ENCODE assay signal across 9 cellular contexts in genomic region chrX:119870626-119871131, GRCh38. TPM values are rescaled to one million over a fixed set of nuclear protein-coding genes. Genes with fewer than 3 reads are reported as not detected.
DNase-seq lines count a peak whose midpoint lies in the region; ATAC-seq, FAIRE-seq and TF ChIP-seq lines count a peak whose summit lies in the region.
"Had no signal": no experiment of that assay in that cellular context is flagged by ENCODE, and none has a peak within 500 bp of the region (broad histone marks: within the 10 kb centered on the region; RNA-seq: fewer than 3 reads in every experiment).

No MANE protein-coding gene starts in this region.

- peak overlapping the region; percentile 59 to 69 for H3K4me3 ChIP-seq in SK-N-SH (ENCODE audit: low read depth in 2 of 2, low read length in 1 of 2)
- H3K4me3 ChIP-seq in brain microvascular endothelial cell (ENCODE audit: low read depth, low read length) = peak overlapping the region; percentile 74
- peak overlapping the region; percentile 83 for H3K4me3 ChIP-seq in iPS-20b (ENCODE audit: low read length)
- peak overlapping the region; percentile 64 to 76 for H3K4me3 ChIP-seq in small intestine (ENCODE audit: low read depth in 1 of 2, low read length in 2 of 2)

- WGBS in SK-N-SH (ENCODE audit: low lambda C conversion rate) = 27% methylated on average over 25 of the region's 25 CpGs
- WGBS in small intestine, 3 donors = 0 to 46% (median 1%) methylated on average over 25 of the region's 25 CpGs

- TF ChIP-seq POLR2A in GM12891 (IDR thresholded peaks at IDR 0.05; ENCODE audit: low read depth, low read length) = no peak

- H3K27me3 ChIP-seq in SK-N-SH (ENCODE audit: insufficient read depth) (peaks cover 14% of the 10 kb centered on the region; the same call in 1 of the 2 replicates), brain microvascular endothelial cell (replicated peaks) (no peaks in the 10 kb centered on the region), iPS-20b (ENCODE audit: insufficient read depth, low read length) (no peaks in the 10 kb centered on the region; the same call in 1 of the 2 replicates), small intestine (ENCODE audit: control insufficient read depth in 2 of 2, insufficient read depth in 2 of 2, low read length in 2 of 2) (no peaks in the 10 kb centered on the region)

- TF ChIP-seq CTCF in SK-N-SH (IDR thresholded peaks at IDR 0.05) (no peak), brain microvascular endothelial cell (IDR thresholded peaks at IDR 0.05; ENCODE audit: low read depth, low read length, missing control alignments) (no peak)

- H3K9me3 ChIP-seq in SK-N-SH = no peaks in the 10 kb centered on the region
- H3K9me3 ChIP-seq in iPS-20b (ENCODE audit: insufficient read depth, low read depth, low read length) = no peaks in the 10 kb centered on the region
- H3K9me3 ChIP-seq in small intestine (ENCODE audit: control insufficient read depth, low read depth) = no peaks in the 10 kb centered on the region

- H3K4me1 ChIP-seq in SK-N-SH (ENCODE audit: control insufficient read depth in 1 of 2, insufficient read depth in 2 of 2, low read depth in 1 of 2, low read length in 1 of 2) (no peaks in the 10 kb centered on the region; a peak in 1 of 4 replicates), iPS-20b (ENCODE audit: insufficient read depth, low read length) (no peaks in the 10 kb centered on the region), small intestine (ENCODE audit: control insufficient read depth in 2 of 2, insufficient read depth in 1 of 2, low read depth in 1 of 2, low read length in 1 of 2) (no peaks in the 10 kb centered on the region)

- H3F3A ChIP-seq in SK-N-SH (replicated peaks; ENCODE audit: insufficient read depth) = peaks cover 4% of the 10 kb centered on the region

- ATAC-seq in HG02981 (IDR thresholded peaks at IDR 0.05; ENCODE audit: unreplicated experiment) = peak; percentile 7

- peak overlapping the region; percentile 73 for H3K4me2 ChIP-seq in SK-N-SH

- TF ChIP-seq EP300 in SK-N-SH (IDR thresholded peaks at IDR 0.05; ENCODE audit: borderline replicate concordance in 1 of 2, low read depth in 1 of 2, low read length in 1 of 2) = no peak

- no peaks in the 10 kb centered on the region for H3K9me2 ChIP-seq in SK-N-SH

- no peak overlapping the region for H2AFZ ChIP-seq in SK-N-SH (ENCODE audit: low read depth)

- CTCF ChIA-PET in SK-N-SH (lab: Yijun Ruan, JAX) = interaction anchor here (0.6 to 2.1 kb wide), 7 partner anchors 12 to 140 kb away, joined by 3 to 5 read pairs (median 4); no protein-coding TSS in a partner anchor

- peaks cover 0 to 5% of the 10 kb centered on the region in 2 experiments for H3K36me3 ChIP-seq in SK-N-SH (replicated peaks in 1 of 2; ENCODE audit: control insufficient read depth in 1 of 2, insufficient read depth in 2 of 2, low read length in 1 of 2)
- H3K36me3 ChIP-seq in brain microvascular endothelial cell (replicated peaks) = no peaks in the 10 kb centered on the region
- H3K36me3 ChIP-seq in iPS-20b (ENCODE audit: insufficient read depth, low read depth, low read length) = peaks cover 3% of the 10 kb centered on the region; the same call in 1 of the 2 replicates
- H3K36me3 ChIP-seq in small intestine (ENCODE audit: control insufficient read depth in 2 of 2, insufficient read depth in 2 of 2, low read length in 2 of 2) = no peaks in the 10 kb centered on the region

- FAIRE-seq in GM12891 (lab: Jason Lieb, UNC) = peak; percentile 69
- no peak for FAIRE-seq in small intestine (lab: Jason Lieb, UNC)

- peak overlapping the region; percentile 72 to 87; a peak in 3 of 4 replicates for H3K27ac ChIP-seq in SK-N-SH (ENCODE audit: low read depth in 2 of 2, low read length in 1 of 2)
- H3K27ac ChIP-seq in brain microvascular endothelial cell = peak overlapping the region; percentile 84
- H3K27ac ChIP-seq in iPS-20b (ENCODE audit: low read length) = no peak overlapping the region
- H3K27ac ChIP-seq in small intestine (ENCODE audit: low read depth in 1 of 2, low read length in 1 of 2) = peak overlapping the region; percentile 39 to 96

- no peak for TF ChIP-seq RAD21 in SK-N-SH (IDR thresholded peaks at IDR 0.05; ENCODE audit: low read length)

- H4K20me1 ChIP-seq in SK-N-SH (ENCODE audit: insufficient read depth) = no peaks in the 10 kb centered on the region

- in situ Hi-C loops in brain microvascular endothelial cell (cut with HindIII; ENCODE audit: low pct_ligation_motif_present, low sequenced_read_pairs) = no loop called here

- H3K79me2 ChIP-seq in SK-N-SH (ENCODE audit: insufficient read depth) = peaks cover 48% of the 10 kb centered on the region

- POLR2A ChIA-PET in SK-N-SH (lab: Yijun Ruan, JAX) = interaction anchor here (2.1 to 2.7 kb wide), 2 partner anchors 18 to 79 kb away, joined by 10 to 15 read pairs; partner anchors contain the start of genes RPL39 and UPF3B

- peak overlapping the region; percentile 91 for H3K9ac ChIP-seq in SK-N-SH
- peak overlapping the region; percentile 89; the same call in 1 of the 2 replicates for H3K9ac ChIP-seq in iPS-20b (ENCODE audit: low read depth, low read length)

- no peak for DNase-seq in GM12891 (ENCODE audit: insufficient read length, low spot score)
- peak; percentile 26 for DNase-seq in SK-N-SH
- DNase-seq in brain microvascular endothelial cell = peak; percentile 22
- DNase-seq in small intestine = peak; percentile 24
- DNase-seq in DMS153 (lab: John Stamatoyannopoulos, UW) = no peak
- DNase-seq in mucosa of gallbladder (ENCODE audit: low spot score) = no peak

TF ChIP-seq in GM12891, 5 proteins besides CTCF, POLR2A, EP300 and RAD21:
- TF ChIP-seq PAX5 (IDR thresholded peaks at IDR 0.05; ENCODE audit: insufficient read depth, low read length, severe bottlenecking) (no peak), SPI1 (IDR thresholded peaks at IDR 0.05; ENCODE audit: low read depth, low read length) (no peak), POLR2AphosphoS5 (IDR thresholded peaks at IDR 0.05; ENCODE audit: low read depth, low read length) (no peak), TAF1 (IDR thresholded peaks at IDR 0.05; ENCODE audit: low read depth, low read length) (no peak), POU2F2 (IDR thresholded peaks at IDR 0.05; ENCODE audit: low read depth, low read length) (no peak)

TF ChIP-seq in SK-N-SH, 30 proteins besides CTCF, POLR2A, EP300 and RAD21:
- no peak for TF ChIP-seq MXI1 (IDR thresholded peaks at IDR 0.05; ENCODE audit: low read depth, low read length)
- TF ChIP-seq ELF1 (IDR thresholded peaks at IDR 0.05) = peak; percentile 32; the same call in 1 of the 2 replicates
- TF ChIP-seq NRF1 (IDR thresholded peaks at IDR 0.05; ENCODE audit: low read depth, low read length) = no peak
- TF ChIP-seq RFX5 (IDR thresholded peaks at IDR 0.05; ENCODE audit: low read length) = no peak
- TF ChIP-seq USF2 (IDR thresholded peaks at IDR 0.05; ENCODE audit: borderline replicate concordance, low read depth, low read length) = no peak

RNA-seq across cellular contexts. Expression of gene RNF113A, which starts 0.9 kb away (rescaled TPM):
- polyA plus RNA-seq in GM12891 (2012; ENCODE audit: low read depth, missing spikeins) = 27.0 TPM
- polyA plus RNA-seq in SK-N-SH (2012; rRNA removed) (11.8 and 14.8 TPM in 2 replicates), small intestine (10 to 100 TPM; 17.5 to 27.5 (median 23.2) TPM)
- polyA plus RNA-seq in SK-N-SH (2012; cell fraction: cytosol; rRNA removed) = 13.1 and 14.2 TPM in 2 replicates
- polyA plus RNA-seq in SK-N-SH (2012; cell fraction: nucleus; rRNA removed) = 7.4 and 9.0 TPM in 2 replicates
- 14.0 TPM for total RNA-seq in mucosa of gallbladder

RNA-seq across cellular contexts. Expression of gene NDUFA1, which starts 1.0 kb away (rescaled TPM):
- polyA plus RNA-seq in GM12891 (2012; ENCODE audit: low read depth, missing spikeins) = 271 TPM
- 96.5 and 101 TPM in 2 replicates for polyA plus RNA-seq in SK-N-SH (2012; rRNA removed)
- polyA plus RNA-seq in SK-N-SH (2012; cell fraction: cytosol; rRNA removed) = 143 and 271 TPM in 2 replicates
- polyA plus RNA-seq in SK-N-SH (2012; cell fraction: nucleus; rRNA removed) = 14.5 and 24.8 TPM in 2 replicates
- 100 to 1,000 TPM; 175 to 420 (median 292) TPM for polyA plus RNA-seq in small intestine
- 114 TPM for total RNA-seq in mucosa of gallbladder

RNA-seq across cellular contexts. Expression of gene UPF3B, which starts 17.9 kb away (rescaled TPM):
- polyA plus RNA-seq in GM12891 (2012; ENCODE audit: low read depth, missing spikeins) = 19.3 TPM
- 8.5 and 8.9 TPM in 2 replicates for polyA plus RNA-seq in SK-N-SH (2012; rRNA removed)
- polyA plus RNA-seq in SK-N-SH (2012; cell fraction: cytosol; rRNA removed) = 10.5 and 15.4 TPM in 2 replicates
- 5.0 and 11.3 TPM in 2 replicates for polyA plus RNA-seq in SK-N-SH (2012; cell fraction: nucleus; rRNA removed)
- polyA plus RNA-seq in small intestine = 10 to 100 TPM; 13.0 to 22.1 (median 16.2) TPM
- total RNA-seq in mucosa of gallbladder = 7.3 TPM

RNA-seq across cellular contexts. Expression of gene AKAP14, which starts 25.0 kb away (rescaled TPM):
- polyA plus RNA-seq in GM12891 (2012; ENCODE audit: low read depth, missing spikeins) = not detected
- polyA plus RNA-seq in SK-N-SH (2012; rRNA removed) (0.16 and 0.23 TPM in 2 replicates), small intestine (under 1 TPM in 1 of 3 donors, not detected in 2; 0.37 TPM)
- 0.12 and 0.67 TPM in 2 replicates for polyA plus RNA-seq in SK-N-SH (2012; cell fraction: cytosol; rRNA removed)
- polyA plus RNA-seq in SK-N-SH (2012; cell fraction: nucleus; rRNA removed) = not detected in 2 replicates
- not detected for total RNA-seq in mucosa of gallbladder
- polyA plus RNA-seq: adipose tissue had no signal

Comparison
In these comparisons a context has a peak if more than half of its experiments do, and no peak if none do; other contexts are left out.
1. DNase-seq: peak in SK-N-SH (single experiment), brain microvascular endothelial cell (single experiment) and small intestine (single experiment); none in GM12891 (single experiment), DMS153 (single experiment) and mucosa of gallbladder (single experiment).
2. Peak in every context shown above with its lines, with median percentiles within 50 percentile points of each other: H3K4me3 ChIP-seq.